24 cellular contexts compared by ENCODE assay signal in the genomic region with DNA sequence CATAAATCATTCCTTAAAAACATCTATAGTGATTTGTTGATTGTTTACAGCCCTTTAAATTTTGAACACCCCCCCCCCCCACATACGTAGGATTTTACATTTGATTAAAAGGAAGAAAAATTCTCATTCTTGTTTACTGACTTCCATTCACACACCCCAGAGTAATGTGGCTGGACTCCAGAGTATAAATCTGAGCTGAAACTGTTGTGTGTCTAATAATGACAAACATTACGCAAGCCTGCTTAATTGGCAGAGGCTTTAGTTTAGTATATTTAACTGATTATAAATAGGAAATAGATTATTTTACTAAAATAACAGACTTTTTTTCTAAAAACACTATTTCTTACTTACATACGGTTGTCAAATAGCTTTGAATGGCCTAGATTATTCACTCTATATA.
"Had no signal": no experiment of that assay in that cellular context is flagged by ENCODE, and none has a peak within 500 bp of the region (broad histone marks: within the 10 kb centered on the region; RNA-seq: fewer than 3 reads in every experiment).

No MANE protein-coding gene starts in this region.

- ATAC-seq: activated T-cell treated with anti-CD3 and anti-CD28 coated beads, Interleukin-2, amount 50 U/mL, for 4 hours; psoas muscle; right cardiac atrium; stimulated activated naive B cell treated with anti-CD40 and anti-IgM and Interleukin-4, amounts not matched to agents 10 μg/mL and 1 μg/mL and 100 μg/mL, for 72 hours; T-cell had no signal

- H3K4me3 ChIP-seq: adrenal gland, cardiac muscle cell, hepatocyte, left ventricle myocardium inferior, ovary, psoas muscle, transverse colon, uterus had no signal

- H3K9me3 ChIP-seq: adrenal gland, neutrophil, ovary, psoas muscle, uterus had no signal

- DNase-seq: activated CD4-positive, alpha-beta T cell treated with anti-CD3 and anti-CD28 coated beads, Interleukin-2, amount 50 U/mL, for 4 hours; activated CD8-positive, alpha-beta memory T cell treated with anti-CD3 and anti-CD28 coated beads, Interleukin-2, amount 50 U/mL, for 48 hours; activated naive CD4-positive, alpha-beta T cell; activated T-cell treated with anti-CD3 and anti-CD28 coated beads, Interleukin-2, amount 50 U/mL, for 4 hours; adrenal gland; cortex of kidney; endodermal cell; glutamatergic neuron; immature natural killer cell; left ventricle myocardium inferior; midbrain; ovary; psoas muscle; right cardiac atrium; small intestine; stimulated activated CD8-positive, alpha-beta memory T cell treated with anti-CD3 and anti-CD28 coated beads, Interleukin-4, amount 100 ng/mL, for 48 hours; stimulated activated naive B cell treated with anti-CD40 and anti-IgM and Interleukin-4, amounts not matched to agents 10 μg/mL and 1 μg/mL and 100 μg/mL, for 72 hours; T-cell; T-helper 9 cell; transverse colon; uterus had no signal

- H3K27me3 ChIP-seq: adrenal gland, cardiac muscle cell, hepatocyte, neutrophil, ovary, transverse colon, uterus had no signal

- H3K36me3 ChIP-seq: adrenal gland, cardiac muscle cell, left ventricle myocardium inferior, neutrophil, ovary, transverse colon, uterus had no signal

- H3K4me1 ChIP-seq: adrenal gland, left ventricle myocardium inferior, psoas muscle, transverse colon, uterus had no signal

- H3K27ac ChIP-seq: adrenal gland, cardiac muscle cell, hepatocyte, left ventricle myocardium inferior, neutrophil, ovary, psoas muscle, transverse colon, uterus had no signal
